ENCODE assay signal across 8 cellular contexts in the genomic region with DNA sequence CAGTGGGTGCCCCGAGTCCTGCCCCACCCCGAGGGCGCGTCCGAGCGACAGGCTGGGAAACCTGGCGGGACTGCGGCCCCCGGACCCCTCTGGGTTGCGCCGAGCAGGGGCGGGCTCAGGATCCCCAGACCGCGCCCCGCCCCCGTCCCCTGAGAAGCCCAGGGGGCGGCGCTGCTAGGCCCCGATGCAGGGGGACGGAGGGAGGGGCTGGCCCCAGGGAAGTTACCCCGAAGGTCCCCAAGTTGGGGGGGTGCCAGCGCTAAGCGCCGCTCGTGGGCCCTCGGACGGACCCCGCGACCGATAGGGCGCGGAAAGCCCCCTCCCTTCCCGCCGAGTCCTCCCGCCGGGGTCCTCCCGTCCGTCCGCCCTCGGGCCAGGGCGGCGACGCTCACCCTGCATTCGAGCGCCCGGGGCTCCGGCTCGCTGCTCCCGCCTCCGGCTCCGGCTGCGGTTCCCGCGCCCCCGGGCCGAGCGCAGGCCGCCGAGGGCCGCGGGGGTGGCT. TPM values are rescaled to one million over a fixed set of nuclear protein-coding genes. Genes with fewer than 3 reads are reported as not detected.
A peak's percentile ranks its signal among the peaks of the same experiment; 100 is the strongest.
DNase-seq lines count a peak whose midpoint lies in the region; ATAC-seq and TF ChIP-seq lines count a peak whose summit lies in the region.

No MANE protein-coding gene starts in this region.

- peak; percentile 36 for ATAC-seq in GM18868 (IDR thresholded peaks at IDR 0.05; ENCODE audit: unreplicated experiment)
- ATAC-seq in gastroesophageal sphincter: peak; percentile 15

- H3K36me3 ChIP-seq in A673 (ENCODE audit: insufficient read depth, low read length, poor library complexity, severe bottlenecking) (no peaks in the 10 kb centered on the region), SJSA1 (no peaks in the 10 kb centered on the region; the same call in 1 of the 2 replicates), gastroesophageal sphincter (no peaks in the 10 kb centered on the region)

- intact Hi-C loops in A673 (cut with micrococcal nuclease; ENCODE audit: unreplicated experiment): loop anchor here (5.0 kb wide), 1 partner anchor 82 kb away; no protein-coding TSS in a partner anchor

- POLR2A ChIA-PET in A673 (lab: Charles Lee; ENCODE audit: low non-redundant PET): no interaction called here

- CTCF ChIA-PET in A673 (lab: Charles Lee): no interaction called here

- H3K4me3 ChIP-seq in A673 (ENCODE audit: low read depth, low read length, poor library complexity, severe bottlenecking): peak overlapping the region; percentile 62
- H3K4me3 ChIP-seq in SJSA1: peak overlapping the region; percentile 35
- peak overlapping the region; percentile 45 to 71 for H3K4me3 ChIP-seq in gastroesophageal sphincter
- H3K4me3 ChIP-seq in skeletal muscle cell (ENCODE audit: low read depth, low read length): peak overlapping the region; percentile 72

- TF ChIP-seq POLR2A in gastroesophageal sphincter (IDR thresholded peaks at IDR 0.05): no peak

- TF ChIP-seq CTCF in A673 (conservative IDR thresholded peaks at IDR 0.05; ENCODE audit: low read depth, low read length): no peak
- TF ChIP-seq CTCF in gastroesophageal sphincter (IDR thresholded peaks at IDR 0.05): no peak

- TF ChIP-seq EP300 in gastroesophageal sphincter (IDR thresholded peaks at IDR 0.05): no peak

- H3K27me3 ChIP-seq in A673 (replicated peaks; ENCODE audit: insufficient read depth, low read depth, low read length, poor library complexity): no peaks in the 10 kb centered on the region
- H3K27me3 ChIP-seq in SJSA1 (replicated peaks): peaks cover 22% of the 10 kb centered on the region
- H3K27me3 ChIP-seq in gastroesophageal sphincter: peaks cover 56% of the 10 kb centered on the region

- DNase-seq in A673 (ENCODE audit: low spot score) (peak; percentile 59), SJSA1 (ENCODE audit: low read depth in 1 of 2, low spot score in 2 of 2) (no peak), skeletal muscle cell (ENCODE audit: low read depth) (no peak), NCI-H187 (lab: John Stamatoyannopoulos, UW) (no peak), mesenteric fat pad (ENCODE audit: low spot score) (no peak), NCI-H1694 treated with DMSO at 0.1 percent for 48 hours (lab: John Stamatoyannopoulos, UW) (no peak)

- no TSS peak for BruUV-seq in A673 (replicated peaks; lab: Mats Ljungman, UMichigan)

- peak overlapping the region; percentile 42 for H3K27ac ChIP-seq in A673 (ENCODE audit: low read depth, low read length, poor library complexity, severe bottlenecking)
- H3K27ac ChIP-seq in SJSA1: no peak overlapping the region
- H3K27ac ChIP-seq in gastroesophageal sphincter: peak overlapping the region in 3 of 4 donors; percentile 58 to 79 (median 63)

- H3K4me1 ChIP-seq in A673 (ENCODE audit: insufficient read depth, low read length, poor library complexity, severe bottlenecking): peaks cover 20% of the 10 kb centered on the region
- peaks cover 14% of the 10 kb centered on the region for H3K4me1 ChIP-seq in SJSA1 (replicated peaks)
- peaks cover 0 to 58% (median 25%) of the 10 kb centered on the region in 3 donors for H3K4me1 ChIP-seq in gastroesophageal sphincter

- H3K9me3 ChIP-seq in A673 (ENCODE audit: low read depth, low read length, poor library complexity, severe bottlenecking) (no peaks in the 10 kb centered on the region), SJSA1 (replicated peaks) (no peaks in the 10 kb centered on the region), gastroesophageal sphincter (no peaks in the 10 kb centered on the region)

- no CpG with 5 or more reads among the region's 61 CpGs for WGBS in gastroesophageal sphincter (ENCODE audit: low coverage in 1 of 2), 2 donors

RNA-seq across cellular contexts. Expression of a gene that starts 0.4 kb away (rescaled TPM):
- total RNA-seq in A673 (2021) (8.4 and 11.7 TPM in 2 replicates), gastroesophageal sphincter (1 to 10 TPM; 2.6 to 8.9 (median 6.2) TPM), mesenteric fat pad (32.3 TPM)
- total RNA-seq in SJSA1 (2014; rRNA removed; shearing (Covaris generic)): 0.32 TPM in 1 of 2 replicates, not detected in the other

RNA-seq across cellular contexts. Expression of a gene that starts 16.5 kb away (rescaled TPM):
- not detected in 2 replicates for total RNA-seq in A673 (2021)
- total RNA-seq in SJSA1 (2014; rRNA removed; shearing (Covaris generic)): not detected in 2 replicates
- total RNA-seq in gastroesophageal sphincter: not detected
- not detected for total RNA-seq in mesenteric fat pad

RNA-seq across cellular contexts. Expression of a gene that starts 24.7 kb away (rescaled TPM):
- total RNA-seq in A673 (2021): 94.5 and 104 TPM in 2 replicates
- total RNA-seq in SJSA1 (2014; rRNA removed; shearing (Covaris generic)): 114 and 140 TPM in 2 replicates
- total RNA-seq in gastroesophageal sphincter: 10 to 100 TPM; 53.4 to 91.3 (median 85.0) TPM
- total RNA-seq in mesenteric fat pad: 72.9 TPM

RNA-seq across cellular contexts. Expression of a gene that starts 54.6 kb away (rescaled TPM):
- 6.4 and 12.5 TPM in 2 replicates for total RNA-seq in A673 (2021)
- 5.4 and 27.3 TPM in 2 replicates for total RNA-seq in SJSA1 (2014; rRNA removed; shearing (Covaris generic))
- total RNA-seq in gastroesophageal sphincter: 10 to 100 TPM in 3 of 4 donors, 1 to 10 TPM in 1; 3.0 to 34.1 (median 18.3) TPM
- 14.7 TPM for total RNA-seq in mesenteric fat pad
